ENCODE assay signal across 8 cellular contexts in genomic region chr15:40906947-40907802, GRCh38. TPM values are rescaled to one million over a fixed set of nuclear protein-coding genes. Genes with fewer than 3 reads are reported as not detected.
A peak's percentile ranks its signal among the peaks of the same experiment; 100 is the strongest.
DNase-seq lines count a peak whose midpoint lies in the region; ATAC-seq, FAIRE-seq and TF ChIP-seq lines count a peak whose summit lies in the region.

No MANE protein-coding gene starts in this region.

- H3K4me3 Mint-ChIP-seq in CD8-positive, alpha-beta T cell: peak overlapping the region; percentile 83

- no peaks in the 10 kb centered on the region for H3K27me3 ChIP-seq in CD8-positive, alpha-beta T cell (ENCODE audit: insufficient read depth, low read length)
- H3K27me3 ChIP-seq in HepG2 (ENCODE audit: control insufficient read depth in 1 of 2, insufficient read depth in 2 of 2, low read length in 2 of 2): no peaks in the 10 kb centered on the region; a peak in 1 of 5 replicates

- peak overlapping the region; percentile 61 for H3K9ac ChIP-seq in HepG2 (ENCODE audit: insufficient read depth, low read depth, low read length)

- H3K4me3 ChIP-seq in CD8-positive, alpha-beta T cell (ENCODE audit: low read depth, low read length): peak overlapping the region; percentile 68
- peak overlapping the region; percentile 62 to 83 (median 67) for H3K4me3 ChIP-seq in HepG2 (replicated peaks in 1 of 3; ENCODE audit: insufficient read depth in 1 of 3, low read depth in 2 of 3, low read length in 3 of 3)

- no peak for FAIRE-seq in HepG2 (lab: Jason Lieb, UNC)

- H3K27me3 Mint-ChIP-seq in CD8-positive, alpha-beta T cell (ENCODE audit: low read depth): no peaks in the 10 kb centered on the region

- H3K4me1 Mint-ChIP-seq in CD8-positive, alpha-beta T cell (ENCODE audit: low read depth): peaks cover 37% of the 10 kb centered on the region

- H2AFZ ChIP-seq in HepG2 (ENCODE audit: low read length): no peak overlapping the region

- CTCF ChIA-PET in CD8-positive, alpha-beta T cell (lab: Charles Lee): interaction anchor here (0.6 to 11.6 kb wide), 22 partner anchors 11 to 430 kb away, joined by 3 to 120 read pairs (median 4); partner anchors contain the start of genes CHP1, DLL4 and VPS18
- CTCF ChIA-PET in HepG2 (lab: Yijun Ruan, JAX; ENCODE audit: low intra/inter-chr PET ratio, low total read pairs): interaction anchor here (0.7 to 4.4 kb wide), 4 partner anchors 10 to 277 kb away, joined by 3 to 44 read pairs (median 3); no protein-coding TSS in a partner anchor

- peak overlapping the region; percentile 25 for H3K27ac ChIP-seq in CD8-positive, alpha-beta T cell (ENCODE audit: low read depth, low read length)
- peak overlapping the region; percentile 64 for H3K27ac ChIP-seq in caudate nucleus (ENCODE audit: low read depth, low read length)
- H3K27ac ChIP-seq in HepG2 (ENCODE audit: extremely low read length, insufficient read depth, low read length): peak overlapping the region; percentile 15

- no peaks in the 10 kb centered on the region for H3K79me2 ChIP-seq in HepG2 (ENCODE audit: insufficient read depth, low read length)

- peaks cover 19% of the 10 kb centered on the region for H3K36me3 Mint-ChIP-seq in CD8-positive, alpha-beta T cell

- peaks cover 12% of the 10 kb centered on the region for H3K36me3 ChIP-seq in CD8-positive, alpha-beta T cell (ENCODE audit: insufficient read depth, low read length)
- H3K36me3 ChIP-seq in HepG2 (replicated peaks in 1 of 2; ENCODE audit: control insufficient read depth in 1 of 2, insufficient read depth in 2 of 2, low read length in 2 of 2): peaks cover 7 to 17% of the 10 kb centered on the region in 2 experiments; a peak in 4 of 5 replicates

- H3K4me2 ChIP-seq in HepG2 (ENCODE audit: low read depth, low read length): peak overlapping the region; percentile 98

- H3K27ac Mint-ChIP-seq in CD8-positive, alpha-beta T cell: peak overlapping the region; percentile 87

- POLR2A ChIA-PET in CD8-positive, alpha-beta T cell (lab: Charles Lee): interaction anchor here (0.9 to 3.3 kb wide), 7 partner anchors 8 to 277 kb away, joined by 3 to 15 read pairs (median 6); partner anchors contain the start of genes CHAC1, DLL4 and VPS18
- POLR2A ChIA-PET in HepG2 (lab: Yijun Ruan, JAX): interaction anchor here (1.0 to 2.1 kb wide), 5 partner anchors 11 to 34 kb away, joined by 3 to 6 read pairs (median 4); partner anchors contain the start of genes DLL4 and VPS18

- intact Hi-C loops in CD8-positive, alpha-beta T cell (cut with DNase I, micrococcal nuclease): loop anchor here (1.0 to 10.0 kb wide), 11 partner anchors 20 to 998 kb away; partner anchors contain the start of genes INO80 (in 2 of the 2), NUSAP1 (in 2 of the 2), OIP5 (in 2 of the 2) and CHAC1 (in 1 of the 2)
- intact Hi-C loops in HepG2 (cut with micrococcal nuclease; ENCODE audit: unreplicated experiment): loop anchor here (1.0 to 5.0 kb wide), 3 partner anchors 35 to 425 kb away; partner anchors contain the start of genes NUSAP1 and OIP5

- H3K9me3 Mint-ChIP-seq in CD8-positive, alpha-beta T cell: no peaks in the 10 kb centered on the region

- ATAC-seq in CD8-positive, alpha-beta T cell: peak; percentile 45
- ATAC-seq in HG03378 (IDR thresholded peaks at IDR 0.05; ENCODE audit: unreplicated experiment): peak; percentile 6
- ATAC-seq in HepG2: peak; percentile 10
- ATAC-seq in stimulated activated naive CD8-positive, alpha-beta T cell treated with anti-CD3 and anti-CD28 coated beads, Interleukin-15, Interleukin-2, amounts not matched to agents 100 U/mL and 50 U/mL, for 24 hours: peak; percentile 26
- ATAC-seq in HG02970 (IDR thresholded peaks at IDR 0.05; ENCODE audit: low FRiP score, unreplicated experiment): no peak

- in situ Hi-C loops in HepG2 (cut with HindIII; ENCODE audit: extremely low pct_ligation_motif_present, low pct_unique_long_range_greater_than_20kb): loop anchor here (5.0 kb wide), 1 partner anchor 115 kb away; no protein-coding TSS in a partner anchor

- DNase-seq in CD8-positive, alpha-beta T cell: peak in 6 of 7 experiments; percentile 47 to 82 (median 59)
- DNase-seq in T follicular helper cell (ENCODE audit: low read depth) (peak; percentile 38), caudate nucleus (lab: John Stamatoyannopoulos, UW) (peak in 33 of 61 donors; percentile 13 to 64 (median 31)), HepG2 (ENCODE audit: low spot score) (no peak), MV-4-11 (lab: John Stamatoyannopoulos, UW) (no peak)
- DNase-seq in stimulated activated naive CD8-positive, alpha-beta T cell treated with anti-CD3 and anti-CD28 coated beads, Interleukin-15, Interleukin-2, amounts not matched to agents 100 U/mL and 50 U/mL, for 24 hours: peak; percentile 65

- peak; percentile 5 for TF ChIP-seq CTCF in CD8-positive, alpha-beta T cell (IDR thresholded peaks at IDR 0.05)
- no peak; the same call in 1 of the 2 replicates for TF ChIP-seq CTCF in HepG2 (CRISPR knock-in tag; IDR thresholded peaks at IDR 0.05)

- H3K9me3 ChIP-seq in CD8-positive, alpha-beta T cell (ENCODE audit: low read length): no peaks in the 10 kb centered on the region
- no peaks in the 10 kb centered on the region for H3K9me3 ChIP-seq in HepG2 (ENCODE audit: low read length)

- TF ChIP-seq EP300 in HepG2 (IDR thresholded peaks at IDR 0.05; ENCODE audit: low read depth in 2 of 2, low read length in 2 of 2): no peak
- no peak for TF ChIP-seq EP300 in HepG2 (CRISPR knock-in tag; IDR thresholded peaks at IDR 0.05; ENCODE audit: borderline replicate concordance)

- no peaks in the 10 kb centered on the region for H4K20me1 ChIP-seq in HepG2 (ENCODE audit: insufficient read depth, low read length)

- WGBS in HepG2 (ENCODE audit: low lambda C conversion rate): 10% methylated on average over 12 of the region's 23 CpGs

- no peak for TF ChIP-seq RAD21 in HepG2 (CRISPR knock-in tag; IDR thresholded peaks at IDR 0.05)

- H3K4me1 ChIP-seq in CD8-positive, alpha-beta T cell (ENCODE audit: insufficient read depth, low read length): peaks cover 18% of the 10 kb centered on the region
- peaks cover 60% of the 10 kb centered on the region for H3K4me1 ChIP-seq in HepG2 (ENCODE audit: insufficient read depth, low read length)

- BruUV-seq in HepG2 (replicated peaks; lab: Mats Ljungman, UMichigan): no TSS peak

- no peak for TF ChIP-seq POLR2A in HepG2 (IDR thresholded peaks at IDR 0.05; ENCODE audit: insufficient read depth in 1 of 2, low read depth in 2 of 2, low read length in 2 of 2)

RNA-seq across cellular contexts. Expression of gene VPS18, which starts 12.9 kb away (rescaled TPM):
- 10 to 100 TPM; 21.7 to 23.6 TPM for total RNA-seq in CD8-positive, alpha-beta T cell
- 15.8 and 17.0 TPM in 2 replicates for total RNA-seq in HepG2 (2016; rRNA removed; fragmentation: Illumina TruSeq; extraction: Trizol)
- 1.2 and 1.9 TPM in 2 replicates for total RNA-seq in HepG2 (2016; cell fraction: cytosol; rRNA removed; fragmentation: Illumina TruSeq; extraction: Trizol; ENCODE audit: low read depth)
- 14.9 and 16.0 TPM in 2 replicates for total RNA-seq in HepG2 (2016; cell fraction: insoluble cytoplasmic fraction; rRNA removed; fragmentation: Illumina TruSeq; extraction: Trizol)
- 3.9 and 4.3 TPM in 2 replicates for total RNA-seq in HepG2 (2016; cell fraction: membrane; rRNA removed; fragmentation: Illumina TruSeq; extraction: Trizol)
- total RNA-seq in HepG2 (2016; cell fraction: nucleus; rRNA removed; fragmentation: Illumina TruSeq; extraction: Trizol): 9.9 and 11.2 TPM in 2 replicates
- 5.8 and 7.4 TPM in 2 replicates for polyA plus RNA-seq in HepG2 (2011; rRNA removed)
- polyA plus RNA-seq in HepG2 (2011; cell fraction: cytosol; rRNA removed): 6.0 and 7.5 TPM in 2 replicates
- 9.2 and 9.4 TPM in 2 replicates for polyA plus RNA-seq in HepG2 (2011; cell fraction: nucleus; rRNA removed)
- polyA plus RNA-seq in HepG2 (2012): 5.0 and 5.3 TPM in 2 replicates
- 0.57 and 0.62 TPM in 2 replicates for polyA plus RNA-seq in HepG2 (2016; cell fraction: cytosol; fragmentation: Illumina TruSeq; extraction: Trizol; ENCODE audit: low read depth)
- 9.1 and 10.3 TPM in 2 replicates for polyA plus RNA-seq in HepG2 (2016; cell fraction: insoluble cytoplasmic fraction; fragmentation: Illumina TruSeq; extraction: Trizol; ENCODE audit: low read depth)
- 1.1 and 1.8 TPM in 2 replicates for polyA plus RNA-seq in HepG2 (2016; cell fraction: membrane; fragmentation: Illumina TruSeq; extraction: Trizol; ENCODE audit: low read depth)
- polyA plus RNA-seq in HepG2 (2016; cell fraction: nucleus; fragmentation: Illumina TruSeq; extraction: Trizol; ENCODE audit: insufficient read depth, low read depth): 13.2 and 13.9 TPM in 2 replicates
- polyA minus RNA-seq in HepG2 (2011; rRNA and poly(A)+ RNA removed; ENCODE audit: low replicate concordance): 42.6 and 112 TPM in 2 replicates
- polyA minus RNA-seq in HepG2 (2011; cell fraction: cytosol; rRNA and poly(A)+ RNA removed): 11.8 and 12.4 TPM in 2 replicates
- polyA minus RNA-seq in HepG2 (2011; cell fraction: nucleus; rRNA and poly(A)+ RNA removed): 9.3 and 9.8 TPM in 2 replicates

RNA-seq across cellular contexts. Expression of gene DLL4, which starts 22.0 kb away (rescaled TPM):
- total RNA-seq in CD8-positive, alpha-beta T cell: under 1 TPM; 0.08 TPM
- total RNA-seq in HepG2 (2016; rRNA removed; fragmentation: Illumina TruSeq; extraction: Trizol): 0.13 and 0.20 TPM in 2 replicates
- 0.09 and 0.10 TPM in 2 replicates for total RNA-seq in HepG2 (2016; cell fraction: cytosol; rRNA removed; fragmentation: Illumina TruSeq; extraction: Trizol; ENCODE audit: low read depth)
- 0.07 and 0.19 TPM in 2 replicates for total RNA-seq in HepG2 (2016; cell fraction: insoluble cytoplasmic fraction; rRNA removed; fragmentation: Illumina TruSeq; extraction: Trizol)
- 0.03 and 0.15 TPM in 2 replicates for total RNA-seq in HepG2 (2016; cell fraction: membrane; rRNA removed; fragmentation: Illumina TruSeq; extraction: Trizol)
- total RNA-seq in HepG2 (2016; cell fraction: nucleus; rRNA removed; fragmentation: Illumina TruSeq; extraction: Trizol): 0.19 TPM in 1 of 2 replicates, not detected in the other
- polyA plus RNA-seq in HepG2 (2011; rRNA removed): 0.25 and 0.27 TPM in 2 replicates
- 0.13 and 0.24 TPM in 2 replicates for polyA plus RNA-seq in HepG2 (2011; cell fraction: cytosol; rRNA removed)
- 0.50 and 0.61 TPM in 2 replicates for polyA plus RNA-seq in HepG2 (2011; cell fraction: nucleus; rRNA removed)
- polyA plus RNA-seq in HepG2 (2012): 0.13 and 0.43 TPM in 2 replicates
- 0.07 TPM in 1 of 2 replicates, not detected in the other for polyA plus RNA-seq in HepG2 (2016; cell fraction: cytosol; fragmentation: Illumina TruSeq; extraction: Trizol; ENCODE audit: low read depth)
- polyA plus RNA-seq in HepG2 (2016; cell fraction: insoluble cytoplasmic fraction; fragmentation: Illumina TruSeq; extraction: Trizol; ENCODE audit: low read depth): 0.13 and 0.19 TPM in 2 replicates
- polyA plus RNA-seq in HepG2 (2016; cell fraction: membrane; fragmentation: Illumina TruSeq; extraction: Trizol; ENCODE audit: low read depth): 0.06 and 0.08 TPM in 2 replicates
- 0.34 and 0.39 TPM in 2 replicates for polyA plus RNA-seq in HepG2 (2016; cell fraction: nucleus; fragmentation: Illumina TruSeq; extraction: Trizol; ENCODE audit: insufficient read depth, low read depth)
- 0.98 and 7.6 TPM in 2 replicates for polyA minus RNA-seq in HepG2 (2011; rRNA and poly(A)+ RNA removed; ENCODE audit: low replicate concordance)
- 0.35 and 0.59 TPM in 2 replicates for polyA minus RNA-seq in HepG2 (2011; cell fraction: cytosol; rRNA and poly(A)+ RNA removed)
- polyA minus RNA-seq in HepG2 (2011; cell fraction: nucleus; rRNA and poly(A)+ RNA removed): 0.12 and 0.26 TPM in 2 replicates

RNA-seq across cellular contexts. Expression of gene RHOV, which starts 33.1 kb away (rescaled TPM):
- under 1 TPM; 0.24 to 0.25 TPM for total RNA-seq in CD8-positive, alpha-beta T cell
- 0.15 and 0.18 TPM in 2 replicates for total RNA-seq in HepG2 (2016; rRNA removed; fragmentation: Illumina TruSeq; extraction: Trizol)
- not detected in 2 replicates for total RNA-seq in HepG2 (2016; cell fraction: cytosol; rRNA removed; fragmentation: Illumina TruSeq; extraction: Trizol; ENCODE audit: low read depth)
- total RNA-seq in HepG2 (2016; cell fraction: insoluble cytoplasmic fraction; rRNA removed; fragmentation: Illumina TruSeq; extraction: Trizol): 0.15 TPM in 1 of 2 replicates, not detected in the other
- 0.09 and 0.10 TPM in 2 replicates for total RNA-seq in HepG2 (2016; cell fraction: membrane; rRNA removed; fragmentation: Illumina TruSeq; extraction: Trizol)
- total RNA-seq in HepG2 (2016; cell fraction: nucleus; rRNA removed; fragmentation: Illumina TruSeq; extraction: Trizol): not detected in 2 replicates
- polyA plus RNA-seq in HepG2 (2011; rRNA removed): 0.07 and 0.17 TPM in 2 replicates
- 0.08 and 0.09 TPM in 2 replicates for polyA plus RNA-seq in HepG2 (2011; cell fraction: cytosol; rRNA removed)
- polyA plus RNA-seq in HepG2 (2011; cell fraction: nucleus; rRNA removed): not detected in 2 replicates
- not detected in 2 replicates for polyA plus RNA-seq in HepG2 (2012)
- 0.07 TPM in 1 of 2 replicates, not detected in the other for polyA plus RNA-seq in HepG2 (2016; cell fraction: cytosol; fragmentation: Illumina TruSeq; extraction: Trizol; ENCODE audit: low read depth)
- polyA plus RNA-seq in HepG2 (2016; cell fraction: insoluble cytoplasmic fraction; fragmentation: Illumina TruSeq; extraction: Trizol; ENCODE audit: low read depth): 0.17 and 0.19 TPM in 2 replicates
- polyA plus RNA-seq in HepG2 (2016; cell fraction: membrane; fragmentation: Illumina TruSeq; extraction: Trizol; ENCODE audit: low read depth): 0.10 TPM in 1 of 2 replicates, not detected in the other
- 0.27 and 0.37 TPM in 2 replicates for polyA plus RNA-seq in HepG2 (2016; cell fraction: nucleus; fragmentation: Illumina TruSeq; extraction: Trizol; ENCODE audit: insufficient read depth, low read depth)
- polyA minus RNA-seq in HepG2 (2011; rRNA and poly(A)+ RNA removed; ENCODE audit: low replicate concordance): 43.4 TPM in 1 of 2 replicates, not detected in the other
- 0.40 and 0.70 TPM in 2 replicates for polyA minus RNA-seq in HepG2 (2011; cell fraction: cytosol; rRNA and poly(A)+ RNA removed)
- polyA minus RNA-seq in HepG2 (2011; cell fraction: nucleus; rRNA and poly(A)+ RNA removed): not detected in 2 replicates

RNA-seq across cellular contexts. Expression of gene CHAC1, which starts 46.1 kb away (rescaled TPM):
- total RNA-seq in CD8-positive, alpha-beta T cell: under 1 TPM; 0.22 to 0.69 TPM
- total RNA-seq in HepG2 (2016; rRNA removed; fragmentation: Illumina TruSeq; extraction: Trizol): not detected in 2 replicates
- not detected in 2 replicates for total RNA-seq in HepG2 (2016; cell fraction: cytosol; rRNA removed; fragmentation: Illumina TruSeq; extraction: Trizol; ENCODE audit: low read depth)
- total RNA-seq in HepG2 (2016; cell fraction: insoluble cytoplasmic fraction; rRNA removed; fragmentation: Illumina TruSeq; extraction: Trizol): not detected in 2 replicates
- total RNA-seq in HepG2 (2016; cell fraction: membrane; rRNA removed; fragmentation: Illumina TruSeq; extraction: Trizol): 0.15 TPM in 1 of 2 replicates, not detected in the other
- not detected in 2 replicates for total RNA-seq in HepG2 (2016; cell fraction: nucleus; rRNA removed; fragmentation: Illumina TruSeq; extraction: Trizol)
- polyA plus RNA-seq in HepG2 (2011; rRNA removed): 0.44 and 0.46 TPM in 2 replicates
- polyA plus RNA-seq in HepG2 (2011; cell fraction: cytosol; rRNA removed): 0.41 and 0.63 TPM in 2 replicates
- 0.21 and 0.48 TPM in 2 replicates for polyA plus RNA-seq in HepG2 (2011; cell fraction: nucleus; rRNA removed)
- 0.39 TPM in 1 of 2 replicates, not detected in the other for polyA plus RNA-seq in HepG2 (2012)
- not detected in 2 replicates for polyA plus RNA-seq in HepG2 (2016; cell fraction: cytosol; fragmentation: Illumina TruSeq; extraction: Trizol; ENCODE audit: low read depth)
- not detected in 2 replicates for polyA plus RNA-seq in HepG2 (2016; cell fraction: insoluble cytoplasmic fraction; fragmentation: Illumina TruSeq; extraction: Trizol; ENCODE audit: low read depth)
- not detected in 2 replicates for polyA plus RNA-seq in HepG2 (2016; cell fraction: membrane; fragmentation: Illumina TruSeq; extraction: Trizol; ENCODE audit: low read depth)
- not detected in 2 replicates for polyA plus RNA-seq in HepG2 (2016; cell fraction: nucleus; fragmentation: Illumina TruSeq; extraction: Trizol; ENCODE audit: insufficient read depth, low read depth)
- 0.58 and 21.7 TPM in 2 replicates for polyA minus RNA-seq in HepG2 (2011; rRNA and poly(A)+ RNA removed; ENCODE audit: low replicate concordance)
- polyA minus RNA-seq in HepG2 (2011; cell fraction: cytosol; rRNA and poly(A)+ RNA removed): 1.1 and 2.0 TPM in 2 replicates
- 0.39 and 0.62 TPM in 2 replicates for polyA minus RNA-seq in HepG2 (2011; cell fraction: nucleus; rRNA and poly(A)+ RNA removed)

Comparison
In these comparisons a context has a peak if more than half of its experiments do, and no peak if none do; other contexts are left out.
1. DNase-seq: peak in CD8-positive, alpha-beta T cell (6 of 7), T follicular helper cell (single experiment), caudate nucleus (33 of 61) and stimulated activated naive CD8-positive, alpha-beta T cell treated with anti-CD3 and anti-CD28 coated beads, Interleukin-15, Interleukin-2, amounts not matched to agents 100 U/mL and 50 U/mL, for 24 hours (single experiment); none in HepG2 (single experiment) and MV-4-11 (single experiment).
2. Peak in every context shown above with its lines, with median percentiles within 50 percentile points of each other: H3K27ac ChIP-seq.